ENCODE assay signal across 11 cellular contexts in the genomic region with DNA sequence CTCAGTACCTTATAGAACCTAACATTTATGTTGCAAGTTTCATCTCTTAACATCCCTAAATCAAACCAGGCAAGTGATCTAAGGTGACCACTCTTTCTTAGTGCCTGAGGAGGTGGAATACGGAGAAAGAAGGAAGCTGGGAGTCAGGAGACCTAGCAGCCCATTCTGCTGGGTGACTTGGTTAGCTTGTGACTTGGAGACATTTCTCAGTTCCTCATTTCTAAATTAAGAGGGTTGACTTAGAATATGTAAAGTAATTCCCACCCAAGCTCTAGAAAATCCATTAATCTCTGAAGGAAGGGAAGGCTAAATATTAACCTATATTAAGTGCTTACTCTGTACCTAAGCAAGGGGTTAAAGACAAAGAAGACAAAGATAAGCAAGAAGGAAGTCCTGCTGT.
DNase-seq lines count a peak whose midpoint lies in the region; ATAC-seq and TF ChIP-seq lines count a peak whose summit lies in the region.
"Had no signal": no experiment of that assay in that cellular context is flagged by ENCODE, and none has a peak within 500 bp of the region (broad histone marks: within the 10 kb centered on the region; RNA-seq: fewer than 3 reads in every experiment).

No MANE protein-coding gene starts in this region.

- CTCF ChIA-PET in Calu3 (lab: Charles Lee): interaction anchor here (0.5 kb wide), 1 partner anchor 267 kb away, joined by 3 read pairs; no protein-coding TSS in a partner anchor

- ATAC-seq in GM19438 (IDR thresholded peaks at IDR 0.05; ENCODE audit: low read depth, unreplicated experiment): peak; percentile 90
- peak; percentile 84 for ATAC-seq in HG03108 (IDR thresholded peaks at IDR 0.05; ENCODE audit: unreplicated experiment)
- ATAC-seq: natural killer cell had no signal

- no peak overlapping the region for H3K4me3 Mint-ChIP-seq in Calu3 (ENCODE audit: low read depth, unreplicated experiment)
- H3K4me3 Mint-ChIP-seq in activated T-helper 1 cell treated with anti-CD3 and anti-CD28 coated beads, Interleukin-12 subunit alpha, Interleukin-12 subunit beta, Interleukin-2, Interleukin-4 antibody, amounts not matched to agents 30 ng/mL and 10 ng/mL and 1 ng/mL, durations not matched to agents 14 hours and 24 hours and 36 hours: no peak overlapping the region
- H3K4me3 Mint-ChIP-seq: activated naive CD8-positive, alpha-beta T cell; natural killer cell had no signal

- intact Hi-C loops in Calu3 (cut with micrococcal nuclease; ENCODE audit: unreplicated experiment): no loop called here
- intact Hi-C loops in activated T-helper 1 cell treated with anti-CD3 and anti-CD28 coated beads, Interleukin-12 subunit alpha, Interleukin-12 subunit beta, Interleukin-2, Interleukin-4 antibody, amounts not matched to agents 30 ng/mL and 10 ng/mL and 1 ng/mL, durations not matched to agents 14 hours and 24 hours and 36 hours (cut with micrococcal nuclease): no loop called here

- H3K27me3 Mint-ChIP-seq in Calu3 (ENCODE audit: unreplicated experiment): no peaks in the 10 kb centered on the region
- peaks cover 10% of the 10 kb centered on the region for H3K27me3 Mint-ChIP-seq in activated T-helper 1 cell treated with anti-CD3 and anti-CD28 coated beads, Interleukin-12 subunit alpha, Interleukin-12 subunit beta, Interleukin-2, Interleukin-4 antibody, amounts not matched to agents 30 ng/mL and 10 ng/mL and 1 ng/mL, durations not matched to agents 14 hours and 24 hours and 36 hours (ENCODE audit: insufficient read depth)
- H3K27me3 Mint-ChIP-seq: activated naive CD8-positive, alpha-beta T cell had no signal

- H3K4me1 Mint-ChIP-seq in Calu3 (ENCODE audit: low read depth, unreplicated experiment): peaks cover 54% of the 10 kb centered on the region
- peaks cover 8% of the 10 kb centered on the region for H3K4me1 Mint-ChIP-seq in activated T-helper 1 cell treated with anti-CD3 and anti-CD28 coated beads, Interleukin-12 subunit alpha, Interleukin-12 subunit beta, Interleukin-2, Interleukin-4 antibody, amounts not matched to agents 30 ng/mL and 10 ng/mL and 1 ng/mL, durations not matched to agents 14 hours and 24 hours and 36 hours (ENCODE audit: low read depth)

- BruUV-seq in Calu3 (replicated peaks; lab: Mats Ljungman, UMichigan): no TSS peak

- H3K9me3 Mint-ChIP-seq in Calu3 (ENCODE audit: low read depth, unreplicated experiment): no peaks in the 10 kb centered on the region
- H3K9me3 Mint-ChIP-seq in activated T-helper 1 cell treated with anti-CD3 and anti-CD28 coated beads, Interleukin-12 subunit alpha, Interleukin-12 subunit beta, Interleukin-2, Interleukin-4 antibody, amounts not matched to agents 30 ng/mL and 10 ng/mL and 1 ng/mL, durations not matched to agents 14 hours and 24 hours and 36 hours: no peaks in the 10 kb centered on the region
- H3K9me3 Mint-ChIP-seq: natural killer cell had no signal

- DNase-seq in Calu3: no peak
- DNase-seq in SKM-1 (lab: John Stamatoyannopoulos, UW; ENCODE audit: unreplicated experiment): peak; percentile 48
- no peak for DNase-seq in NCI-H1092 treated with DMSO at 0.1 percent for 48 hours (lab: John Stamatoyannopoulos, UW)
- no peak for DNase-seq in activated T-cell treated with anti-CD3 and anti-CD28 coated beads, Interleukin-2, amount 50 U/mL, for 48 hours
- DNase-seq in activated T-helper 1 cell treated with anti-CD3 and anti-CD28 coated beads, Interleukin-12 subunit alpha, Interleukin-12 subunit beta, Interleukin-2, Interleukin-4 antibody, amounts not matched to agents 30 ng/mL and 10 ng/mL and 1 ng/mL, durations not matched to agents 14 hours and 24 hours and 36 hours (ENCODE audit: low spot score): no peak
- DNase-seq in EL: no peak
- DNase-seq: natural killer cell, T-helper 2 cell had no signal

- H3K27ac Mint-ChIP-seq in Calu3 (ENCODE audit: unreplicated experiment): peak overlapping the region; percentile 50
- H3K27ac Mint-ChIP-seq in activated T-helper 1 cell treated with anti-CD3 and anti-CD28 coated beads, Interleukin-12 subunit alpha, Interleukin-12 subunit beta, Interleukin-2, Interleukin-4 antibody, amounts not matched to agents 30 ng/mL and 10 ng/mL and 1 ng/mL, durations not matched to agents 14 hours and 24 hours and 36 hours: no peak overlapping the region
- H3K27ac Mint-ChIP-seq: activated naive CD8-positive, alpha-beta T cell had no signal

- peaks cover 14% of the 10 kb centered on the region for H3K36me3 Mint-ChIP-seq in Calu3 (ENCODE audit: insufficient read depth, unreplicated experiment)
- H3K36me3 Mint-ChIP-seq in activated T-helper 1 cell treated with anti-CD3 and anti-CD28 coated beads, Interleukin-12 subunit alpha, Interleukin-12 subunit beta, Interleukin-2, Interleukin-4 antibody, amounts not matched to agents 30 ng/mL and 10 ng/mL and 1 ng/mL, durations not matched to agents 14 hours and 24 hours and 36 hours (ENCODE audit: low read depth): no peaks in the 10 kb centered on the region
- H3K36me3 Mint-ChIP-seq: activated naive CD8-positive, alpha-beta T cell; natural killer cell had no signal

- TF ChIP-seq CTCF in Calu3 (IDR thresholded peaks at IDR 0.05; ENCODE audit: unreplicated experiment): no peak
